Comparison of ENCODE assay signal across 2 cellular contexts in the genomic region with DNA sequence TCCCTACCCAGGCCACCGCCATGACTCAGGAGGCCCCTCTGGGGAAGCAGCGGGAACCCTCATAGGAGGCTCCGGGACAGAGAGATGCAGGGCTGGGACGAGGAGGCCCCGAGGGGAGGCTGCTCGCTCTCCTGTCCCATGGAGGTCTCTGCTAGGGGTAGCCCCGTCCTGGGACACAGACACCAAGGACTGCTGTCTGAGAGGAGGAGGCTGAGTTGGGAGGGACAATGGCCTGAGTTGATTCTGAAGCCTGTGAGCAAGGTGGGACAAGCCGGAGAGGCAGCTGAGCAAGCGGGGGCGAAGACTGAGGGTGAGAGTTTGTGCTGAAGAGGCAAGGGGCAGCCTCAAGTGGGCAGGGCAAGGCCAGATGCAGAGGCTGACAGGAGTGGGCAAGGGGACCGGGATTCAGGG.
TF ChIP-seq lines count a peak whose summit lies in the region.

No MANE protein-coding gene starts in this region.

TF ChIP-seq in GM23338, 12 proteins besides CTCF, POLR2A, EP300 and RAD21 (continues in another document):
- TF ChIP-seq ZNF114 (CRISPR knock-in tag; IDR thresholded peaks at IDR 0.05) (no peak), CREB1 (CRISPR knock-in tag; IDR thresholded peaks at IDR 0.05; ENCODE audit: low read depth) (no peak), NANOG (IDR thresholded peaks at IDR 0.05; ENCODE audit: borderline replicate concordance) (no peak), POLR2AphosphoS5 (IDR thresholded peaks at IDR 0.05; ENCODE audit: low read depth) (no peak), EZH2 (IDR thresholded peaks at IDR 0.05; ENCODE audit: low read depth, unreplicated experiment) (no peak), ETS1 (IDR thresholded peaks at IDR 0.05) (no peak), REST (IDR thresholded peaks at IDR 0.05; ENCODE audit: unreplicated experiment) (no peak), JUNB (IDR thresholded peaks at IDR 0.05; ENCODE audit: unreplicated experiment) (no peak), STAT1 (IDR thresholded peaks at IDR 0.05; ENCODE audit: unreplicated experiment) (no peak)
- TF ChIP-seq, protein P1, sequence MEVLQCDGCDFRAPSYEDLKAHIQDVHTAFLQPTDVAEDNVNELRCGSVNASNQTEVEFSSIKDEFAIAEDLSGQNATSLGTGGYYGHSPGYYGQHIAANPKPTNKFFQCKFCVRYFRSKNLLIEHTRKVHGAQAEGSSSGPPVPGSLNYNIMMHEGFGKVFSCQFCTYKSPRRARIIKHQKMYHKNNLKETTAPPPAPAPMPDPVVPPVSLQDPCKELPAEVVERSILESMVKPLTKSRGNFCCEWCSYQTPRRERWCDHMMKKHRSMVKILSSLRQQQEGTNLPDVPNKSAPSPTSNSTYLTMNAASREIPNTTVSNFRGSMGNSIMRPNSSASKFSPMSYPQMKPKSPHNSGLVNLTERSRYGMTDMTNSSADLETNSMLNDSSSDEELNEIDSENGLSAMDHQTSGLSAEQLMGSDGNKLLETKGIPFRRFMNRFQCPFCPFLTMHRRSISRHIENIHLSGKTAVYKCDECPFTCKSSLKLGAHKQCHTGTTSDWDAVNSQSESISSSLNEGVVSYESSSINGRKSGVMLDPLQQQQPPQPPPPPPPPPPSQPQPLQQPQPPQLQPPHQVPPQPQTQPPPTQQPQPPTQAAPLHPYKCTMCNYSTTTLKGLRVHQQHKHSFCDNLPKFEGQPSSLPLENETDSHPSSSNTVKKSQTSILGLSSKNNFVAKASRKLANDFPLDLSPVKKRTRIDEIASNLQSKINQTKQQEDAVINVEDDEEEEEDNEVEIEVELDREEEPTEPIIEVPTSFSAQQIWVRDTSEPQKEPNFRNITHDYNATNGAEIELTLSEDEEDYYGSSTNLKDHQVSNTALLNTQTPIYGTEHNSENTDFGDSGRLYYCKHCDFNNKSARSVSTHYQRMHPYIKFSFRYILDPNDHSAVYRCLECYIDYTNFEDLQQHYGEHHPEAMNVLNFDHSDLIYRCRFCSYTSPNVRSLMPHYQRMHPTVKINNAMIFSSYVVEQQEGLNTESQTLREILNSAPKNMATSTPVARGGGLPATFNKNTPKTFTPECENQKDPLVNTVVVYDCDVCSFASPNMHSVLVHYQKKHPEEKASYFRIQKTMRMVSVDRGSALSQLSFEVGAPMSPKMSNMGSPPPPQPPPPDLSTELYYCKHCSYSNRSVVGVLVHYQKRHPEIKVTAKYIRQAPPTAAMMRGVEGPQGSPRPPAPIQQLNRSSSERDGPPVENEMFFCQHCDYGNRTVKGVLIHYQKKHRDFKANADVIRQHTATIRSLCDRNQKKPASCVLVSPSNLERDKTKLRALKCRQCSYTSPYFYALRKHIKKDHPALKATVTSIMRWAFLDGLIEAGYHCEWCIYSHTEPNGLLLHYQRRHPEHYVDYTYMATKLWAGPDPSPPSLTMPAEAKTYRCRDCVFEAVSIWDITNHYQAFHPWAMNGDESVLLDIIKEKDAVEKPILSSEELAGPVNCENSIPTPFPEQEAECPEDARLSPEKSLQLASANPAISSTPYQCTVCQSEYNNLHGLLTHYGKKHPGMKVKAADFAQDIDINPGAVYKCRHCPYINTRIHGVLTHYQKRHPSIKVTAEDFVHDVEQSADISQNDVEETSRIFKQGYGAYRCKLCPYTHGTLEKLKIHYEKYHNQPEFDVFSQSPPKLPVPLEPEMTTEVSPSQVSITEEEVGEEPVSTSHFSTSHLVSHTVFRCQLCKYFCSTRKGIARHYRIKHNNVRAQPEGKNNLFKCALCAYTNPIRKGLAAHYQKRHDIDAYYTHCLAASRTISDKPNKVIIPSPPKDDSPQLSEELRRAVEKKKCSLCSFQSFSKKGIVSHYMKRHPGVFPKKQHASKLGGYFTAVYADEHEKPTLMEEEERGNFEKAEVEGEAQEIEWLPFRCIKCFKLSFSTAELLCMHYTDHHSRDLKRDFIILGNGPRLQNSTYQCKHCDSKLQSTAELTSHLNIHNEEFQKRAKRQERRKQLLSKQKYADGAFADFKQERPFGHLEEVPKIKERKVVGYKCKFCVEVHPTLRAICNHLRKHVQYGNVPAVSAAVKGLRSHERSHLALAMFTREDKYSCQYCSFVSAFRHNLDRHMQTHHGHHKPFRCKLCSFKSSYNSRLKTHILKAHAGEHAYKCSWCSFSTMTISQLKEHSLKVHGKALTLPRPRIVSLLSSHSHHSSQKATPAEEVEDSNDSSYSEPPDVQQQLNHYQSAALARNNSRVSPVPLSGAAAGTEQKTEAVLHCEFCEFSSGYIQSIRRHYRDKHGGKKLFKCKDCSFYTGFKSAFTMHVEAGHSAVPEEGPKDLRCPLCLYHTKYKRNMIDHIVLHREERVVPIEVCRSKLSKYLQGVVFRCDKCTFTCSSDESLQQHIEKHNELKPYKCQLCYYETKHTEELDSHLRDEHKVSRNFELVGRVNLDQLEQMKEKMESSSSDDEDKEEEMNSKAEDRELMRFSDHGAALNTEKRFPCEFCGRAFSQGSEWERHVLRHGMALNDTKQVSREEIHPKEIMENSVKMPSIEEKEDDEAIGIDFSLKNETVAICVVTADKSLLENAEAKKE (CRISPR knock-in tag; IDR thresholded peaks at IDR 0.05): no peak

TF ChIP-seq in WTC11, 78 proteins besides CTCF, POLR2A, EP300 and RAD21:
- TF ChIP-seq ZNF396 (CRISPR knock-in tag; IDR thresholded peaks at IDR 0.05; ENCODE audit: borderline replicate concordance): no peak
- no peak for TF ChIP-seq ZNF671 (CRISPR knock-in tag; IDR thresholded peaks at IDR 0.05)
- no peak for TF ChIP-seq HMGA2 (CRISPR knock-in tag; IDR thresholded peaks at IDR 0.05)
- TF ChIP-seq CREB1 (CRISPR knock-in tag; IDR thresholded peaks at IDR 0.05): no peak
- no peak for TF ChIP-seq IRF2 (CRISPR knock-in tag; IDR thresholded peaks at IDR 0.05; ENCODE audit: borderline replicate concordance, low read depth)
- TF ChIP-seq ATF3 (CRISPR knock-in tag; conservative IDR thresholded peaks at IDR 0.05): no peak
- no peak for TF ChIP-seq GRHL2 (CRISPR knock-in tag; IDR thresholded peaks at IDR 0.05; ENCODE audit: insufficient replicate concordance, severe bottlenecking)
- TF ChIP-seq NR3C1 (CRISPR knock-in tag; conservative IDR thresholded peaks at IDR 0.05; ENCODE audit: low read depth): no peak
- no peak for TF ChIP-seq PRRX2 (CRISPR knock-in tag; IDR thresholded peaks at IDR 0.05)
- no peak for TF ChIP-seq ATF1 (CRISPR knock-in tag; IDR thresholded peaks at IDR 0.05)
- TF ChIP-seq ZBTB43 (CRISPR knock-in tag; IDR thresholded peaks at IDR 0.05): no peak
- TF ChIP-seq HMGXB4 (CRISPR knock-in tag; IDR thresholded peaks at IDR 0.05): no peak
- no peak for TF ChIP-seq CDX4 (CRISPR knock-in tag; IDR thresholded peaks at IDR 0.05; ENCODE audit: borderline replicate concordance)
- TF ChIP-seq, protein P2, sequence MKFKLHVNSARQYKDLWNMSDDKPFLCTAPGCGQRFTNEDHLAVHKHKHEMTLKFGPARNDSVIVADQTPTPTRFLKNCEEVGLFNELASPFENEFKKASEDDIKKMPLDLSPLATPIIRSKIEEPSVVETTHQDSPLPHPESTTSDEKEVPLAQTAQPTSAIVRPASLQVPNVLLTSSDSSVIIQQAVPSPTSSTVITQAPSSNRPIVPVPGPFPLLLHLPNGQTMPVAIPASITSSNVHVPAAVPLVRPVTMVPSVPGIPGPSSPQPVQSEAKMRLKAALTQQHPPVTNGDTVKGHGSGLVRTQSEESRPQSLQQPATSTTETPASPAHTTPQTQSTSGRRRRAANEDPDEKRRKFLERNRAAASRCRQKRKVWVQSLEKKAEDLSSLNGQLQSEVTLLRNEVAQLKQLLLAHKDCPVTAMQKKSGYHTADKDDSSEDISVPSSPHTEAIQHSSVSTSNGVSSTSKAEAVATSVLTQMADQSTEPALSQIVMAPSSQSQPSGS (CRISPR knock-in tag; IDR thresholded peaks at IDR 0.05; ENCODE audit: borderline replicate concordance, low read depth): no peak
- no peak for TF ChIP-seq ZNF423 (CRISPR knock-in tag; IDR thresholded peaks at IDR 0.05)
- no peak for TF ChIP-seq FOXK1 (CRISPR knock-in tag; IDR thresholded peaks at IDR 0.05)
- TF ChIP-seq, protein P3, sequence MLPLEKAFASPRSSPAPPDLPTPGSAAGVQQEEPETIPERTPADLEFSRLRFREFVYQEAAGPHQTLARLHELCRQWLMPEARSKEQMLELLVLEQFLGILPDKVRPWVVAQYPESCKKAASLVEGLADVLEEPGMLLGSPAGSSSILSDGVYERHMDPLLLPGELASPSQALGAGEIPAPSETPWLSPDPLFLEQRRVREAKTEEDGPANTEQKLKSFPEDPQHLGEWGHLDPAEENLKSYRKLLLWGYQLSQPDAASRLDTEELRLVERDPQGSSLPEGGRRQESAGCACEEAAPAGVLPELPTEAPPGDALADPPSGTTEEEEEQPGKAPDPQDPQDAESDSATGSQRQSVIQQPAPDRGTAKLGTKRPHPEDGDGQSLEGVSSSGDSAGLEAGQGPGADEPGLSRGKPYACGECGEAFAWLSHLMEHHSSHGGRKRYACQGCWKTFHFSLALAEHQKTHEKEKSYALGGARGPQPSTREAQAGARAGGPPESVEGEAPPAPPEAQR (CRISPR knock-in tag; IDR thresholded peaks at IDR 0.05): no peak
